In the genomic region with DNA sequence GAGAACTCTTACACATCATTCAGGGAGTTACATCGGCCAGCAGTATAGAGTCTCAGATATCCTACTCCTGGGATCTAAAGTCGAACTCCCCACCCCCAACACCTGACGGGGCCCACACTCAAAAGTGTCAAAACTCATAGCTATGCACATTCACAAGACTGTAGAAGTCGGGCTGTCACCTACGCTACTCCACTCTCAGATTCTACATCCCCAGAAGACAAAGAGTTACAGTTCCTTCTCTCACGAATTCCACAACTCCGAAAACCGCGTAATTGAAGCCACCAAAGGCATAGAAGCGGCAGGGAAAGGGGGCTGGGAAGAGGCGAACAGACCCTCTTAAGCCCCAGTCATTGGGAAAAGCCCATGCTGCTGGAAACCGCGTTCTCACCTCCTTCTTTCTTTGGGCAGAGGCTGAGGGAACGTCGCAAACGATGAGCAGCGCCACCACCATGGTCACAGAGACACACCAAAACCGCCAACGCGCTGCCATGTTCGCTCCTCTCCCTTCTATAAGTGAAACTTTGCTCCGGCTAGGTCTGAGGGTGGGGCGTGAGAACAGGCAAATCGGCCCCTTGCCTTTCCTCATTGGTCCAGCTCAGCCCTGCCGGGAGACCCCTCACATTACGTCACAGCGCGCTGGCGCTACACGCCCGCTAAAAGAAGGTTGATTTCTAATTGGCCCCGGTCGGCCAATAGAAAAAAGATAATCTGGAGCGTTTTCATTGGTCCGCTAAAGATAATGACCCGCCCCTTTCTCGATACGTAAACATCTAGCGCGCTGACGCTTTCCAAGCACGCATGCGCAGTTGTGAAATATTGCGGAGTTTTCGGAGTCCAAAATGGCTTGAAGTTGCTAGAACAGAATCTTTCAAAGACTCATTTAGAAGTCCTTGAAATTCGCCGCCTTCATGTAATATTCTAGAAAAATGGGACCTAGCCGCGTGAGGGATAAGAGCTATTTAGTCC, we compare ENCODE assay signal across 8 cellular contexts. TPM values are rescaled to one million over a fixed set of nuclear protein-coding genes. Genes with fewer than 3 reads are reported as not detected.
DNase-seq lines count a peak whose midpoint lies in the region; ATAC-seq and TF ChIP-seq lines count a peak whose summit lies in the region.

A gene (minus strand): TSS at position 515 of the 966 bp plus-strand sequence. CDS start 25 bp downstream, at position 490.

- H2AFZ ChIP-seq in PC-3 (ENCODE audit: low read length), result peak within 1 kb of the TSS; percentile 92

- H3K4me2 ChIP-seq in PC-3 (ENCODE audit: low read length), result peak within 1 kb of the TSS; percentile 97

- H3K4me3 ChIP-seq in PC-3 (ENCODE audit: low read length) (peak within 1 kb of the TSS; percentile 98), mucosa of descending colon (peak within 1 kb of the TSS; percentile 50)

- H3K27ac ChIP-seq in PC-3 (ENCODE audit: low read length) (peak within 1 kb of the TSS; percentile 84), epithelial cell of prostate (peak within 1 kb of the TSS; percentile 78)

- DNase-seq in DMS114 treated with DMSO at 0.1 percent for 48 hours (lab: John Stamatoyannopoulos, UW; ENCODE audit: unreplicated experiment) (peak; percentile 95), PC-3 (peak; percentile 98), activated T-cell treated with anti-CD3 and anti-CD28 coated beads for 48 hours (ENCODE audit: low read depth) (peak; percentile 81), epithelial cell of prostate (ENCODE audit: low read depth, low spot score) (peak; percentile 82), mucosa of descending colon (peak; percentile 88 to 96 (median 89))
- peak; percentile 76 for DNase-seq in stimulated activated CD8-positive, alpha-beta memory T cell treated with anti-CD3 and anti-CD28 coated beads, Interleukin-4, amount 100 ng/mL, for 24 hours (ENCODE audit: low read depth)

- TSS peak; percentile 70 for BruUV-seq in PC-3 (replicated peaks; lab: Mats Ljungman, UMichigan)

- H3K9ac ChIP-seq in PC-3 (ENCODE audit: low read length), result peak within 1 kb of the TSS; percentile 96

- CTCF ChIA-PET in PC-3 (lab: Charles Lee), result no interaction called here

- H3K36me3 ChIP-seq in PC-3 (ENCODE audit: low read depth, low read length), result 0 out of 2 replicates have a peak, but pooled peaks cover under 1% of the 10 kb centered on the region
- peaks cover 4% of the 10 kb centered on the region for H3K36me3 ChIP-seq in mucosa of descending colon (ENCODE audit: low read depth)

- no peak for TF ChIP-seq CTCF in PC-3 (conservative IDR thresholded peaks at IDR 0.05; ENCODE audit: low read depth, low read length)
- no peak for TF ChIP-seq CTCF in mucosa of descending colon (IDR thresholded peaks at IDR 0.05)

- H3K9me3 ChIP-seq in PC-3 (ENCODE audit: low read length) (no peaks in the 10 kb centered on the region), mucosa of descending colon (no peaks in the 10 kb centered on the region)

- intact Hi-C loops in PC-3 (cut with micrococcal nuclease) (loop anchor here (5.0 to 10.0 kb wide), 5 partner anchors 108 to 453 kb away; a partner anchor contains a TSS), mucosa of descending colon (cut with DNase I, micrococcal nuclease) (no loop called here)

- H3F3A ChIP-seq in PC-3 (ENCODE audit: low read length, unreplicated experiment), result no peaks in the 10 kb centered on the region

- no peak for TF ChIP-seq EP300 in Ishikawa (IDR thresholded peaks at IDR 0.05; ENCODE audit: borderline replicate concordance)

- no peak for TF ChIP-seq RAD21 in Ishikawa (IDR thresholded peaks at IDR 0.05; ENCODE audit: low read depth)

- H3K9me2 ChIP-seq in PC-3 (replicated peaks; ENCODE audit: low read length), result no peaks in the 10 kb centered on the region

- peaks cover 29% of the 10 kb centered on the region for H4K20me1 ChIP-seq in PC-3 (ENCODE audit: low read length)

- H3K4me1 ChIP-seq in PC-3 (ENCODE audit: insufficient read depth, low read length), result peaks cover 11% of the 10 kb centered on the region; the same call in 1 of the 2 replicates
- H3K4me1 ChIP-seq in mucosa of descending colon (ENCODE audit: low read depth), result no peaks in the 10 kb centered on the region

- no peaks in the 10 kb centered on the region for H3K27me3 ChIP-seq in PC-3 (ENCODE audit: low read length)

- POLR2A ChIA-PET in PC-3 (lab: Charles Lee; ENCODE audit: unreplicated experiment), result interaction anchor here (0.5 to 1.0 kb wide), 3 partner anchors 15 to 1468 kb away, joined by 3 to 16 read pairs (median 6); no protein-coding TSS in a partner anchor

- ATAC-seq in GM21576 (IDR thresholded peaks at IDR 0.05; ENCODE audit: unreplicated experiment) (peak; percentile 92), PC-3 (peak; percentile 91), mucosa of descending colon (peak; percentile 94)

- peaks cover 60% of the 10 kb centered on the region for H3K79me2 ChIP-seq in PC-3 (ENCODE audit: low read length)

TF ChIP-seq in Ishikawa, 13 proteins besides CTCF, POLR2A, EP300 and RAD21:
- TF ChIP-seq TEAD4 (IDR thresholded peaks at IDR 0.05), result no peak
- no peak for TF ChIP-seq EGR1 (IDR thresholded peaks at IDR 0.05)
- peak; percentile 15; the same call in 1 of the 2 replicates for TF ChIP-seq FOXM1 (IDR thresholded peaks at IDR 0.05; ENCODE audit: borderline replicate concordance, low read depth)
- TF ChIP-seq, protein P1, sequence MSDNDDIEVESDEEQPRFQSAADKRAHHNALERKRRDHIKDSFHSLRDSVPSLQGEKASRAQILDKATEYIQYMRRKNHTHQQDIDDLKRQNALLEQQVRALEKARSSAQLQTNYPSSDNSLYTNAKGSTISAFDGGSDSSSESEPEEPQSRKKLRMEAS (IDR thresholded peaks at IDR 0.05), result no peak
- no peak for TF ChIP-seq ZBTB7A (IDR thresholded peaks at IDR 0.05; ENCODE audit: low read depth)
- peak; percentile 58 for TF ChIP-seq TAF1 (IDR thresholded peaks at IDR 0.05; ENCODE audit: low read depth)
- TF ChIP-seq YY1 (IDR thresholded peaks at IDR 0.05; ENCODE audit: low read depth), result peak; percentile 76
- TF ChIP-seq, protein P2, sequence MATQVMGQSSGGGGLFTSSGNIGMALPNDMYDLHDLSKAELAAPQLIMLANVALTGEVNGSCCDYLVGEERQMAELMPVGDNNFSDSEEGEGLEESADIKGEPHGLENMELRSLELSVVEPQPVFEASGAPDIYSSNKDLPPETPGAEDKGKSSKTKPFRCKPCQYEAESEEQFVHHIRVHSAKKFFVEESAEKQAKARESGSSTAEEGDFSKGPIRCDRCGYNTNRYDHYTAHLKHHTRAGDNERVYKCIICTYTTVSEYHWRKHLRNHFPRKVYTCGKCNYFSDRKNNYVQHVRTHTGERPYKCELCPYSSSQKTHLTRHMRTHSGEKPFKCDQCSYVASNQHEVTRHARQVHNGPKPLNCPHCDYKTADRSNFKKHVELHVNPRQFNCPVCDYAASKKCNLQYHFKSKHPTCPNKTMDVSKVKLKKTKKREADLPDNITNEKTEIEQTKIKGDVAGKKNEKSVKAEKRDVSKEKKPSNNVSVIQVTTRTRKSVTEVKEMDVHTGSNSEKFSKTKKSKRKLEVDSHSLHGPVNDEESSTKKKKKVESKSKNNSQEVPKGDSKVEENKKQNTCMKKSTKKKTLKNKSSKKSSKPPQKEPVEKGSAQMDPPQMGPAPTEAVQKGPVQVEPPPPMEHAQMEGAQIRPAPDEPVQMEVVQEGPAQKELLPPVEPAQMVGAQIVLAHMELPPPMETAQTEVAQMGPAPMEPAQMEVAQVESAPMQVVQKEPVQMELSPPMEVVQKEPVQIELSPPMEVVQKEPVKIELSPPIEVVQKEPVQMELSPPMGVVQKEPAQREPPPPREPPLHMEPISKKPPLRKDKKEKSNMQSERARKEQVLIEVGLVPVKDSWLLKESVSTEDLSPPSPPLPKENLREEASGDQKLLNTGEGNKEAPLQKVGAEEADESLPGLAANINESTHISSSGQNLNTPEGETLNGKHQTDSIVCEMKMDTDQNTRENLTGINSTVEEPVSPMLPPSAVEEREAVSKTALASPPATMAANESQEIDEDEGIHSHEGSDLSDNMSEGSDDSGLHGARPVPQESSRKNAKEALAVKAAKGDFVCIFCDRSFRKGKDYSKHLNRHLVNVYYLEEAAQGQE (IDR thresholded peaks at IDR 0.05; ENCODE audit: low read depth), result no peak
- peak; percentile 79 for TF ChIP-seq CREB1 (IDR thresholded peaks at IDR 0.05; ENCODE audit: low read depth)
- TF ChIP-seq NFIC (IDR thresholded peaks at IDR 0.05), result no peak
- TF ChIP-seq, protein P3, sequence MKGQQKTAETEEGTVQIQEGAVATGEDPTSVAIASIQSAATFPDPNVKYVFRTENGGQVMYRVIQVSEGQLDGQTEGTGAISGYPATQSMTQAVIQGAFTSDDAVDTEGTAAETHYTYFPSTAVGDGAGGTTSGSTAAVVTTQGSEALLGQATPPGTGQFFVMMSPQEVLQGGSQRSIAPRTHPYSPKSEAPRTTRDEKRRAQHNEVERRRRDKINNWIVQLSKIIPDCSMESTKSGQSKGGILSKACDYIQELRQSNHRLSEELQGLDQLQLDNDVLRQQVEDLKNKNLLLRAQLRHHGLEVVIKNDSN (IDR thresholded peaks at IDR 0.05), result no peak
- no peak for TF ChIP-seq TCF12 (IDR thresholded peaks at IDR 0.05; ENCODE audit: low read depth)
- peak; percentile 60 for TF ChIP-seq CEBPB (IDR thresholded peaks at IDR 0.05)

RNA-seq across cellular contexts. Expression of the gene that starts here (rescaled TPM):
- total RNA-seq in PC-3 (2014; rRNA removed) (106 and 119 TPM in 2 replicates), mucosa of descending colon (10 to 100 TPM; 36.8 to 55.3 (median 43.3) TPM)

Comparison
In these comparisons a context has a peak if more than half of its experiments do, and no peak if none do; other contexts are left out.
1. Peak in every context shown above with its lines: DNase-seq, ATAC-seq, H3K4me3 ChIP-seq and H3K27ac ChIP-seq.